8 cellular contexts compared by ENCODE assay signal in the genomic region with DNA sequence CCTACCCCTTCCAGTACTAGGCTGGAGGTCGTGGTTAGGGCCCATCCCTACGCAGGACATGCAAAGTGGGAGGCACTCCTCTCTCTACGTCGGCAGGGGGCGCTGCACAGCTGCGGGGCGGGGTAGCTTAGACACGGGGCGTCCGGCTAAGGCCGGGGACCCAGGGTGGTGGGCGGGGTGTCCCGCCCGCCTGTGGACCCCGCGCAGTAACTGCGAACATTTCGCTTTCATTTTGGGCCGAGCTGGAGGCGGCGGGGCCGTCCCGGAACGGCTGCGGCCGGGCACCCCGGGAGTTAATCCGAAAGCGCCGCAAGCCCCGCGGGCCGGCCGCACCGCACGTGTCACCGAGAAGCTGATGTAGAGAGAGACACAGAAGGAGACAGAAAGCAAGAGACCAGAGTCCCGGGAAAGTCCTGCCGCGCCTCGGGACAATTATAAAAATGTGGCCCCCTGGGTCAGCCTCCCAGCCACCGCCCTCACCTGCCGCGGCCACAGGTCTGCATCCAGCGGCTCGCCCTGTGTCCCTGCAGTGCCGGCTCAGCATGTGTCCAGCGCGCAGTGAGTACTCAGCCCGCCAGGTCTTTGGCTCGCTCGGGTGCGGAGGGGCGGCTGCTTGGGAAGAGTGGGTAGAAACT. TPM values are rescaled to one million over a fixed set of nuclear protein-coding genes. Genes with fewer than 3 reads are reported as not detected.
DNase-seq lines count a peak whose midpoint lies in the region; ATAC-seq and TF ChIP-seq lines count a peak whose summit lies in the region.

A gene (plus strand): TSS at position 219 of the 635 bp plus-strand sequence.

- H3K4me1 ChIP-seq in SJCRH30 = peaks cover 8% of the 10 kb centered on the region
- H3K4me1 ChIP-seq in trophoblast cell (ENCODE audit: control insufficient read depth in 1 of 2, insufficient read depth in 2 of 2, low read length in 2 of 2) = no peaks in the 10 kb centered on the region

- no peak within 1 kb of the TSS for H3K23ac ChIP-seq in trophoblast cell (ENCODE audit: low read length)

- peak; percentile 99 for TF ChIP-seq CTCF in type B pancreatic cell (conservative IDR thresholded peaks at IDR 0.05)

- H3K9me3 ChIP-seq in SJCRH30 (replicated peaks) (0 out of 2 replicates have a peak, but pooled peaks cover 2% of the 10 kb centered on the region), trophoblast cell (ENCODE audit: insufficient read depth, low read depth, low read length) (no peaks in the 10 kb centered on the region)

- no peak within 1 kb of the TSS for H2BK12ac ChIP-seq in trophoblast cell (ENCODE audit: low read length)

- no peak within 1 kb of the TSS for H3K27ac Mint-ChIP-seq in activated naive CD4-positive, alpha-beta T cell treated with anti-CD3 and anti-CD28 coated beads, Interleukin-2, amount 10 ng/mL, durations not matched to agents 7 days and 5 days
- no peak within 1 kb of the TSS for H3K27ac Mint-ChIP-seq in type B pancreatic cell

- H3K27me3 ChIP-seq in SJCRH30 (no peaks in the 10 kb centered on the region), trophoblast cell (ENCODE audit: insufficient read depth, low read length) (no peaks in the 10 kb centered on the region)

- no peak within 1 kb of the TSS for H4K12ac ChIP-seq in trophoblast cell (ENCODE audit: low read depth, low read length)

- no CpG with 5 or more reads among the region's 54 CpGs for WGBS in trophoblast cell (ENCODE audit: extremely low coverage, insufficient coverage, insufficient read length)

- peaks cover 32% of the 10 kb centered on the region for H3K27me3 Mint-ChIP-seq in activated naive CD4-positive, alpha-beta T cell treated with anti-CD3 and anti-CD28 coated beads, Interleukin-2, amount 10 ng/mL, durations not matched to agents 7 days and 5 days
- peaks cover 21% of the 10 kb centered on the region for H3K27me3 Mint-ChIP-seq in type B pancreatic cell

- H2AFZ ChIP-seq in trophoblast cell (ENCODE audit: insufficient read depth, low read length, poor library complexity) = peak within 1 kb of the TSS; percentile 37

- H3K36me3 ChIP-seq in SJCRH30 (no peaks in the 10 kb centered on the region), trophoblast cell (ENCODE audit: control insufficient read depth in 1 of 2, insufficient read depth in 2 of 2, low read length in 2 of 2) (no peaks in the 10 kb centered on the region)

- ATAC-seq in GM21381 (IDR thresholded peaks at IDR 0.05; ENCODE audit: unreplicated experiment) (peak; percentile 94), Right ventricle myocardium inferior (peak; percentile 97)

- H3K4me3 ChIP-seq in SJCRH30 (peak within 1 kb of the TSS; percentile 48), trophoblast cell (ENCODE audit: low read depth, low read length) (peak within 1 kb of the TSS; percentile 67)

- no peak within 1 kb of the TSS for H3K18ac ChIP-seq in trophoblast cell (ENCODE audit: low read length)

- H3K4me2 ChIP-seq in trophoblast cell (ENCODE audit: low read length) = peak within 1 kb of the TSS; percentile 86

- peaks cover 14% of the 10 kb centered on the region for H3K4me1 Mint-ChIP-seq in activated naive CD4-positive, alpha-beta T cell treated with anti-CD3 and anti-CD28 coated beads, Interleukin-2, amount 10 ng/mL, durations not matched to agents 7 days and 5 days
- H3K4me1 Mint-ChIP-seq in type B pancreatic cell (ENCODE audit: unreplicated experiment) = peaks cover 5% of the 10 kb centered on the region

- no peaks in the 10 kb centered on the region for H3K79me2 ChIP-seq in trophoblast cell (ENCODE audit: control insufficient read depth, insufficient read depth, low read length, poor library complexity)

- no peak within 1 kb of the TSS for H3K4ac ChIP-seq in trophoblast cell (ENCODE audit: low read depth, low read length)

- no peak within 1 kb of the TSS for H2AK5ac ChIP-seq in trophoblast cell (ENCODE audit: low read length)

- H2BK120ac ChIP-seq in trophoblast cell (ENCODE audit: insufficient read depth, low read length, poor library complexity) = no peak within 1 kb of the TSS

- peak within 1 kb of the TSS; percentile 73 for H3K4me3 Mint-ChIP-seq in activated naive CD4-positive, alpha-beta T cell treated with anti-CD3 and anti-CD28 coated beads, Interleukin-2, amount 10 ng/mL, durations not matched to agents 7 days and 5 days
- peak within 1 kb of the TSS; percentile 83 for H3K4me3 Mint-ChIP-seq in type B pancreatic cell

- peak within 1 kb of the TSS; percentile 55 for H3K27ac ChIP-seq in SJCRH30
- H3K27ac ChIP-seq in trophoblast cell (ENCODE audit: low read depth, low read length) = no peak within 1 kb of the TSS

- no peak within 1 kb of the TSS for H4K8ac ChIP-seq in trophoblast cell (ENCODE audit: low read depth, low read length)

- no peaks in the 10 kb centered on the region for H3K36me3 Mint-ChIP-seq in activated naive CD4-positive, alpha-beta T cell treated with anti-CD3 and anti-CD28 coated beads, Interleukin-2, amount 10 ng/mL, durations not matched to agents 7 days and 5 days
- H3K36me3 Mint-ChIP-seq in type B pancreatic cell = no peaks in the 10 kb centered on the region

- no peaks in the 10 kb centered on the region for H3K79me1 ChIP-seq in trophoblast cell (ENCODE audit: low read length)

- no peak within 1 kb of the TSS for H2BK5ac ChIP-seq in trophoblast cell (ENCODE audit: low read depth, low read length, poor library complexity)

- no peak within 1 kb of the TSS for H4K91ac ChIP-seq in trophoblast cell (ENCODE audit: low read depth, low read length)

- no peaks in the 10 kb centered on the region for H3K9me3 Mint-ChIP-seq in activated naive CD4-positive, alpha-beta T cell treated with anti-CD3 and anti-CD28 coated beads, Interleukin-2, amount 10 ng/mL, durations not matched to agents 7 days and 5 days
- H3K9me3 Mint-ChIP-seq in type B pancreatic cell = no peaks in the 10 kb centered on the region

- H3K14ac ChIP-seq in trophoblast cell (ENCODE audit: low read length) = no peak within 1 kb of the TSS

- intact Hi-C loops in Right ventricle myocardium inferior (cut with DNase I) = loop anchor here (5.0 kb wide), 1 partner anchor 161 kb away; no protein-coding TSS in a partner anchor

- peak within 1 kb of the TSS; percentile 5 for H3K9ac ChIP-seq in trophoblast cell (ENCODE audit: low read length)

- CTCF ChIA-PET in activated naive CD4-positive, alpha-beta T cell treated with anti-CD3 and anti-CD28 coated beads, Interleukin-2, amount 10 ng/mL, durations not matched to agents 7 days and 5 days (lab: Charles Lee) = interaction anchor here (0.5 to 7.1 kb wide), 16 partner anchors 10 to 494 kb away, joined by 3 to 94 read pairs (median 4); no protein-coding TSS in a partner anchor

- DNase-seq in DMS53 treated with DMSO at 0.1 percent for 48 hours (lab: John Stamatoyannopoulos, UW; ENCODE audit: unreplicated experiment) (peak; percentile 15), HT1080 (ENCODE audit: low read depth) (peak; percentile 83), SJCRH30 (peak; percentile 20 to 47), Right ventricle myocardium inferior (ENCODE audit: missing footprints) (peak; percentile 89), trophoblast cell (peak; percentile 50 to 76), type B pancreatic cell (ENCODE audit: extremely low spot score, unreplicated experiment) (peak; percentile 83)
- peak; percentile 86 for DNase-seq in activated naive CD4-positive, alpha-beta T cell treated with anti-CD3 and anti-CD28 coated beads, Interleukin-2, amount 10 ng/mL, durations not matched to agents 7 days and 5 days

RNA-seq across cellular contexts. Expression of the gene that starts here (rescaled TPM):
- 18.8 and 27.1 TPM in 2 replicates for total RNA-seq in HT1080 (2014; rRNA removed; shearing (Covaris generic))
- 6.1 and 11.2 TPM in 2 replicates for polyA plus RNA-seq in HT1080 (2015; cell fraction: cytosol; rRNA removed)
- 7.7 and 10.7 TPM in 2 replicates for polyA plus RNA-seq in HT1080 (2015; cell fraction: nucleus; rRNA removed)
- total RNA-seq in SJCRH30 (2014; rRNA removed; shearing (Covaris generic)) = 0.05 TPM in 1 of 2 replicates, not detected in the other
- total RNA-seq in Right ventricle myocardium inferior = 0.46 TPM
- polyA plus RNA-seq in trophoblast cell (2013) = 0.10 and 0.23 TPM in 2 replicates
- 0.31 and 0.34 TPM in 2 replicates for total RNA-seq in type B pancreatic cell (ENCODE audit: low replicate concordance)

Comparison
In these comparisons a context has a peak if more than half of its experiments do, and no peak if none do; other contexts are left out.
1. RNA of the gene that starts here (total RNA-seq): 18.8 to 27.1 TPM in HT1080; 0.46 TPM in Right ventricle myocardium inferior (single experiment), 0.31 to 0.34 TPM in type B pancreatic cell and 0.05 TPM in SJCRH30; every median in the first group is over 10 times any median in the second.
2. Peak in DNase-seq, H3K4me3 ChIP-seq and H3K27ac ChIP-seq in SJCRH30; RNA of the gene not detected or under 1 TPM.
3. Peak in DNase-seq and ATAC-seq in Right ventricle myocardium inferior; RNA of the gene not detected or under 1 TPM.
4. Peak in DNase-seq in type B pancreatic cell; RNA of the gene not detected or under 1 TPM.
5. DNase-seq: peak in every context shown above with its lines; median percentile 89 in Right ventricle myocardium inferior; 86 in activated naive CD4-positive, alpha-beta T cell treated with anti-CD3 and anti-CD28 coated beads, Interleukin-2, amount 10 ng/mL, durations not matched to agents 7 days and 5 days; 83 in HT1080; 83 in type B pancreatic cell; 63 in trophoblast cell; 34 in SJCRH30; 15 in DMS53 treated with DMSO at 0.1 percent for 48 hours.